8 cellular contexts compared by ENCODE assay signal in genomic region chr19:12611361-12611699, GRCh38. TPM values are rescaled to one million over a fixed set of nuclear protein-coding genes. Genes with fewer than 3 reads are reported as not detected.
A peak's percentile ranks its signal among the peaks of the same experiment; 100 is the strongest.
DNase-seq lines count a peak whose midpoint lies in the region; ATAC-seq and TF ChIP-seq lines count a peak whose summit lies in the region.

No MANE protein-coding gene starts in this region.

- 0 to 1% methylated on average over 10 of the region's 10 CpGs for WGBS in esophagus, 2 donors

- H3K4me1 ChIP-seq in esophagus (ENCODE audit: control insufficient read depth in 2 of 2, insufficient read depth in 2 of 2, low read length in 1 of 2) (no peaks in the 10 kb centered on the region), upper lobe of right lung (peaks cover 39% of the 10 kb centered on the region)

- intact Hi-C loops in upper lobe of right lung (cut with DNase I): no loop called here

- in situ Hi-C loops in KBM-7 (cut with MboI; ENCODE audit: low pct_unique_long_range_greater_than_20kb, low sequenced_read_pairs): no loop called here

- H3K36me3 ChIP-seq in esophagus (ENCODE audit: control insufficient read depth in 2 of 2, insufficient read depth in 2 of 2, low read length in 1 of 2): peaks cover 2 to 5% of the 10 kb centered on the region in 2 donors
- H3K36me3 ChIP-seq in upper lobe of right lung: peaks cover 44% of the 10 kb centered on the region

- H3K9me3 ChIP-seq in esophagus (ENCODE audit: control insufficient read depth in 2 of 2, insufficient read depth in 1 of 2, low read depth in 1 of 2, low read length in 1 of 2) (no peaks in the 10 kb centered on the region), upper lobe of right lung (no peaks in the 10 kb centered on the region)

- no peaks in the 10 kb centered on the region for H3K27me3 ChIP-seq in esophagus (ENCODE audit: control insufficient read depth in 1 of 2, insufficient read depth in 2 of 2, low read length in 2 of 2)
- no peaks in the 10 kb centered on the region for H3K27me3 ChIP-seq in upper lobe of right lung

- DNase-seq in DMS53 treated with DMSO at 0.1 percent for 48 hours (lab: John Stamatoyannopoulos, UW; ENCODE audit: unreplicated experiment): peak; percentile 18
- DNase-seq in LoVo (ENCODE audit: low spot score): peak; percentile 84
- DNase-seq in T1000 (lab: John Stamatoyannopoulos, UW): peak; percentile 24
- DNase-seq in midbrain (lab: John Stamatoyannopoulos, UW): peak; percentile 58
- peak; percentile 77 for DNase-seq in upper lobe of right lung
- DNase-seq in KBM-7: no peak

- H3K27ac ChIP-seq in esophagus (ENCODE audit: low read depth in 2 of 2, low read length in 1 of 2) (peak overlapping the region; percentile 99 to 100), upper lobe of right lung (peak overlapping the region; percentile 99)

- ATAC-seq in upper lobe of right lung (peak; percentile 65), HG03175 (IDR thresholded peaks at IDR 0.05; ENCODE audit: unreplicated experiment) (no peak)

- no peak for TF ChIP-seq CTCF in upper lobe of right lung (IDR thresholded peaks at IDR 0.05)

- H3K4me3 ChIP-seq in esophagus (ENCODE audit: low read depth in 1 of 2, low read length in 2 of 2) (peak overlapping the region; percentile 91 to 98), upper lobe of right lung (peak overlapping the region; percentile 97)

RNA-seq across cellular contexts. Expression of gene ZNF791, which starts 0.6 kb away (rescaled TPM):
- polyA plus RNA-seq in esophagus: 1 to 10 TPM; 5.1 to 8.1 TPM
- 29.7 TPM for total RNA-seq in upper lobe of right lung

RNA-seq across cellular contexts. Expression of gene ZNF490, which starts 0.7 kb away (rescaled TPM):
- under 1 TPM; 0.36 to 0.61 TPM for polyA plus RNA-seq in esophagus
- 12.2 TPM for total RNA-seq in upper lobe of right lung

RNA-seq across cellular contexts. Expression of gene MAN2B1, which starts 55.2 kb away (rescaled TPM):
- 10 to 100 TPM; 22.6 to 26.6 TPM for polyA plus RNA-seq in esophagus
- total RNA-seq in upper lobe of right lung: 174 TPM

RNA-seq across cellular contexts. Expression of gene WDR83, which starts 55.3 kb away (rescaled TPM):
- polyA plus RNA-seq in esophagus: 10 to 100 TPM in 1 of 2 donors, 1 to 10 TPM in 1; 8.9 to 14.4 TPM
- total RNA-seq in upper lobe of right lung: 10.9 TPM
